In the genomic region with DNA sequence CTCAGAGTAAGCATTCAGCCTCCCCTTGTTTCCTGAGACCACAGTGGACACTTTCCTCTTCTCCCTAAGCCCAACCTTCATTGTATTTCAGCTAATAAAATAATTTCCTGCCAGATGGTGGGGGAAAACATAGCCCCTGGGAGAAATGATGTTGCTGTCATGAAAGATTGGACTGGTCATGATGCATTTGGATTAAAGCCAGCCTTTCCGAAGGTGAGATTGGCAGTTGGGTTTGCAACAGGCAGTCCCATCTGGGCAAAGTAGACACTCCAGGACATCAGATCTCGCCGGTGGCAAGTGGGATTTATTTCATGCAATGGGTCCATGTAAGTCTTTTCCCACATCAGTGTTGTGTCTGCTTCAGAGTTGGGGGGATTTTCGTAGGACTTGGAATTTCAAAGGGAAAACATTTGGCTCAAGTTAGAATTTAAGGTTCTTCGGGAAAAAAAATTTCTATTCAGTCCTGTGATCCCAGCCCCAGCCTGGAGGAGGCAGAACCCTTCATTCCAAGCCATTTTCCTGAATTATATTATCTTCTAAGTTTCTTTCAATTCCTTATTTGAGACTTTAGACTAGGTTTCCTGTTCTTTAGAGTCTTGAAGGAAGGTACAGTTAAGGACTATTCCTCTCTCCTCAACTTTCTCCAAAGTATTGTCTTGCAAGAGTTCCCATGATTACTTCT, we compare ENCODE assay signal across 12 cellular contexts.
"Had no signal": no experiment of that assay in that cellular context is flagged by ENCODE, and none has a peak within 500 bp of the region (broad histone marks: within the 10 kb centered on the region; RNA-seq: fewer than 3 reads in every experiment).

No MANE protein-coding gene starts in this region.

- H3K36me3 Mint-ChIP-seq: naive B cell had no signal

- H3K4me3 Mint-ChIP-seq: activated naive CD4-positive, alpha-beta T cell treated with anti-CD3 and anti-CD28 coated beads, Interleukin-2, amount 50 U/mL, for 24 hours; naive B cell; stimulated activated naive CD8-positive, alpha-beta T cell treated with anti-CD3 and anti-CD28 coated beads, Interleukin-15, amount 100 ng/mL, for 72 hours had no signal

- H3K4me3 ChIP-seq: adrenal gland, cardiac muscle cell, dorsolateral prefrontal cortex, ovary, thoracic aorta had no signal

- H3K36me3 ChIP-seq: adrenal gland, cardiac muscle cell, ovary, thoracic aorta had no signal

- H3K9me3 Mint-ChIP-seq: activated naive CD4-positive, alpha-beta T cell treated with anti-CD3 and anti-CD28 coated beads, Interleukin-2, amount 50 U/mL, for 24 hours; stimulated activated naive CD8-positive, alpha-beta T cell treated with anti-CD3 and anti-CD28 coated beads, Interleukin-15, amount 100 ng/mL, for 72 hours had no signal

- H3K27ac Mint-ChIP-seq: activated naive CD4-positive, alpha-beta T cell treated with anti-CD3 and anti-CD28 coated beads, Interleukin-2, amount 50 U/mL, for 24 hours; stimulated activated naive CD8-positive, alpha-beta T cell treated with anti-CD3 and anti-CD28 coated beads, Interleukin-15, amount 100 ng/mL, for 72 hours had no signal

- H3K9me3 ChIP-seq: adrenal gland, ovary, thoracic aorta had no signal

- H3K27me3 Mint-ChIP-seq: activated naive CD4-positive, alpha-beta T cell treated with anti-CD3 and anti-CD28 coated beads, Interleukin-2, amount 50 U/mL, for 24 hours; naive B cell; stimulated activated naive CD8-positive, alpha-beta T cell treated with anti-CD3 and anti-CD28 coated beads, Interleukin-15, amount 100 ng/mL, for 72 hours had no signal

- H3K27me3 ChIP-seq: adrenal gland, cardiac muscle cell, dorsolateral prefrontal cortex, ovary had no signal

- ATAC-seq: left colon; sciatic nerve; stimulated activated naive CD8-positive, alpha-beta T cell treated with anti-CD3 and anti-CD28 coated beads, Interleukin-15, amount 100 ng/mL, for 72 hours had no signal

- DNase-seq: activated CD4-positive, alpha-beta T cell treated with anti-CD3 and anti-CD28 coated beads, Interleukin-2, amount 50 U/mL, for 48 hours; activated T-cell treated with anti-CD3 and anti-CD28 coated beads, Interleukin-2, amount 50 U/mL, for 1 hour; adrenal gland; dorsolateral prefrontal cortex; left colon; naive B cell; ovary; stimulated activated naive CD8-positive, alpha-beta T cell treated with anti-CD3 and anti-CD28 coated beads, Interleukin-15, amount 100 ng/mL, for 72 hours had no signal

- H3K4me1 ChIP-seq: adrenal gland had no signal

- H3K27ac ChIP-seq: adrenal gland, cardiac muscle cell, dorsolateral prefrontal cortex, ovary, thoracic aorta had no signal

- H3K4me1 Mint-ChIP-seq: activated naive CD4-positive, alpha-beta T cell treated with anti-CD3 and anti-CD28 coated beads, Interleukin-2, amount 50 U/mL, for 24 hours; stimulated activated naive CD8-positive, alpha-beta T cell treated with anti-CD3 and anti-CD28 coated beads, Interleukin-15, amount 100 ng/mL, for 72 hours had no signal
